In genomic region chr11:73271478-73271865, GRCh38 we compare ENCODE assay signal across 1 cellular context. TPM values are rescaled to one million over a fixed set of nuclear protein-coding genes. Genes with fewer than 3 reads are reported as not detected.
"Had no signal": no experiment of that assay in that cellular context is flagged by ENCODE, and none has a peak within 500 bp of the region (broad histone marks: within the 10 kb centered on the region; RNA-seq: fewer than 3 reads in every experiment).

No MANE protein-coding gene starts in this region.

RNA-seq across cellular contexts. Expression of gene P2RY6, which starts 0.7 kb away (rescaled TPM):
- total RNA-seq: activated T-helper 2 cell treated with anti-CD3 and anti-CD28 coated beads, Interferon-gamma antibody, Interleukin-2, Interleukin-4, amounts not matched to agents 10 μg/mL and 5 μg/mL and 100 μg/mL, durations not matched to agents 14 hours and 24 hours and 36 hours had no signal

RNA-seq across cellular contexts. Expression of gene P2RY2, which starts 53.4 kb away (rescaled TPM):
- total RNA-seq: activated T-helper 2 cell treated with anti-CD3 and anti-CD28 coated beads, Interferon-gamma antibody, Interleukin-2, Interleukin-4, amounts not matched to agents 10 μg/mL and 5 μg/mL and 100 μg/mL, durations not matched to agents 14 hours and 24 hours and 36 hours had no signal
